ENCODE assay signal across 2 cellular contexts in genomic region chr1:67256291-67257172, GRCh38.
TF ChIP-seq lines count a peak whose summit lies in the region.

No MANE protein-coding gene starts in this region.

TF ChIP-seq in HepG2, 621 proteins besides CTCF, POLR2A, EP300 and RAD21:
- TF ChIP-seq SNAPC2 (CRISPR knock-in tag; IDR thresholded peaks at IDR 0.05), result no peak
- TF ChIP-seq CEBPB (IDR thresholded peaks at IDR 0.05; ENCODE audit: borderline replicate concordance, low read depth, low read length), result 0 out of 2 replicates have a peak, but pooled peaks have one; percentile 14

TF ChIP-seq in endothelial cell of umbilical vein, 7 proteins besides CTCF, POLR2A, EP300 and RAD21:
- no peak for TF ChIP-seq MAX (IDR thresholded peaks at IDR 0.05; ENCODE audit: insufficient read depth, insufficient read length)
- TF ChIP-seq JUN (IDR thresholded peaks at IDR 0.05; ENCODE audit: borderline replicate concordance, insufficient read depth, insufficient read length, low read depth), result no peak
- no peak for TF ChIP-seq EZH2 (IDR thresholded peaks at IDR 0.05; ENCODE audit: borderline replicate concordance, low read depth, low read length, severe bottlenecking)
